1 cellular context compared by ENCODE assay signal in genomic region chr20:17985388-17986018, GRCh38.
TF ChIP-seq lines count a peak whose summit lies in the region.

No MANE protein-coding gene starts in this region.

TF ChIP-seq in HepG2, 621 proteins besides CTCF, POLR2A, EP300 and RAD21 (continued from another document and continues in another):
- TF ChIP-seq ZNF142 (CRISPR knock-in tag; IDR thresholded peaks at IDR 0.05) (no peak), HES4 (CRISPR knock-in tag; IDR thresholded peaks at IDR 0.05; ENCODE audit: borderline replicate concordance) (no peak), SUZ12 (IDR thresholded peaks at IDR 0.05; ENCODE audit: low read depth, low read length) (no peak), SP5 (CRISPR knock-in tag; IDR thresholded peaks at IDR 0.05; ENCODE audit: borderline replicate concordance, low read depth) (peak; percentile 64; the same call in 1 of the 2 replicates), ASH2L (IDR thresholded peaks at IDR 0.05; ENCODE audit: insufficient read length, low read depth, low read length) (peak; percentile 79), NFAT5 (CRISPR knock-in tag; IDR thresholded peaks at IDR 0.05) (no peak), TFAP4 (IDR thresholded peaks at IDR 0.05; ENCODE audit: borderline replicate concordance, low read depth) (peak; percentile 83; the same call in 1 of the 2 replicates), ZKSCAN8 (CRISPR knock-in tag; IDR thresholded peaks at IDR 0.05; ENCODE audit: borderline replicate concordance) (peak; percentile 95), PRMT3 (CRISPR knock-in tag; IDR thresholded peaks at IDR 0.05; ENCODE audit: borderline replicate concordance, low read depth) (no peak), NR2F6 (IDR thresholded peaks at IDR 0.05) (peak; percentile 71; the same call in 1 of the 2 replicates), NR2F6 (CRISPR knock-in tag; IDR thresholded peaks at IDR 0.05) (peak; percentile 89), PCBP2 (optimal IDR thresholded peaks at IDR 0.05; ENCODE audit: low read depth, low read length, poor library complexity, severe bottlenecking) (no peak), PAWR (CRISPR knock-in tag; IDR thresholded peaks at IDR 0.05; ENCODE audit: borderline replicate concordance) (no peak), POLR2AphosphoS5 (IDR thresholded peaks at IDR 0.05; ENCODE audit: low read depth, low read length) (no peak), FOSL2 (CRISPR knock-in tag; IDR thresholded peaks at IDR 0.05) (peak; percentile 87), HDAC1 (CRISPR knock-in tag; IDR thresholded peaks at IDR 0.05) (peak; percentile 89), SCMH1 (CRISPR knock-in tag; IDR thresholded peaks at IDR 0.05; ENCODE audit: borderline replicate concordance) (no peak), ZNF138 (CRISPR knock-in tag; IDR thresholded peaks at IDR 0.05; ENCODE audit: low read depth) (no peak), KLF9 (CRISPR knock-in tag; IDR thresholded peaks at IDR 0.05; ENCODE audit: low read depth) (peak; percentile 42; the same call in 1 of the 2 replicates), ZNF546 (CRISPR knock-in tag; conservative IDR thresholded peaks at IDR 0.05) (no peak), TCF12 (IDR thresholded peaks at IDR 0.05) (no peak), TCF12 (CRISPR knock-in tag; IDR thresholded peaks at IDR 0.05) (no peak), ATF1 (CRISPR knock-in tag; IDR thresholded peaks at IDR 0.05) (peak; percentile 60), YEATS2 (CRISPR knock-in tag; IDR thresholded peaks at IDR 0.05; ENCODE audit: borderline replicate concordance) (peak; percentile 65; the same call in 1 of the 2 replicates), PLSCR1 (CRISPR knock-in tag; IDR thresholded peaks at IDR 0.05; ENCODE audit: borderline replicate concordance) (no peak), ZSCAN29 (CRISPR knock-in tag; conservative IDR thresholded peaks at IDR 0.05) (no peak), ZNF276 (CRISPR knock-in tag; IDR thresholded peaks at IDR 0.05; ENCODE audit: low read depth) (no peak), ZNF577 (CRISPR knock-in tag; IDR thresholded peaks at IDR 0.05; ENCODE audit: borderline replicate concordance, low read depth) (no peak), CEBPB (IDR thresholded peaks at IDR 0.05; ENCODE audit: borderline replicate concordance, low read depth, low read length) (peak; percentile 100), RORA (CRISPR knock-in tag; IDR thresholded peaks at IDR 0.05) (no peak), GATAD1 (CRISPR knock-in tag; IDR thresholded peaks at IDR 0.05) (peak; percentile 78), GMEB1 (CRISPR knock-in tag; IDR thresholded peaks at IDR 0.05; ENCODE audit: borderline replicate concordance) (no peak; the same call in 1 of the 2 replicates), HNRNPL (IDR thresholded peaks at IDR 0.05; ENCODE audit: low read depth, low read length) (no peak), RXRB (CRISPR knock-in tag; IDR thresholded peaks at IDR 0.05; ENCODE audit: borderline replicate concordance) (peak; percentile 91), NFRKB (IDR thresholded peaks at IDR 0.05) (no peak), LCORL (IDR thresholded peaks at IDR 0.05) (peak; percentile 53; the same call in 1 of the 2 replicates), LCORL (CRISPR knock-in tag; IDR thresholded peaks at IDR 0.05) (peak; percentile 76; the same call in 1 of the 2 replicates), ZNF557 (CRISPR knock-in tag; IDR thresholded peaks at IDR 0.05) (no peak; the same call in 1 of the 2 replicates), ZNF614 (CRISPR knock-in tag; IDR thresholded peaks at IDR 0.05; ENCODE audit: borderline replicate concordance) (peak; percentile 99), KLF6 (CRISPR knock-in tag; IDR thresholded peaks at IDR 0.05) (0 out of 2 replicates have a peak, but pooled peaks have one; percentile 62), ZMAT5 (CRISPR knock-in tag; IDR thresholded peaks at IDR 0.05; ENCODE audit: borderline replicate concordance, low read depth) (no peak), NFKB2 (CRISPR knock-in tag; IDR thresholded peaks at IDR 0.05; ENCODE audit: borderline replicate concordance) (no peak), ZBTB43 (CRISPR knock-in tag; conservative IDR thresholded peaks at IDR 0.05) (peak; percentile 76), PBX2 (CRISPR knock-in tag; IDR thresholded peaks at IDR 0.05) (no peak), HMGA1 (CRISPR knock-in tag; conservative IDR thresholded peaks at IDR 0.05) (no peak)
